Comparison of ENCODE assay signal across 13 cellular contexts in genomic region chr1:9443913-9444445, GRCh38.
DNase-seq lines count a peak whose midpoint lies in the region; ATAC-seq and TF ChIP-seq lines count a peak whose summit lies in the region.
"Had no signal": no experiment of that assay in that cellular context is flagged by ENCODE, and none has a peak within 500 bp of the region (broad histone marks: within the 10 kb centered on the region; RNA-seq: fewer than 3 reads in every experiment).

No MANE protein-coding gene starts in this region.

- no peak overlapping the region for H3K14ac ChIP-seq in mesenchymal stem cell (ENCODE audit: low read length in 2 of 2)

- H4K91ac ChIP-seq in mesenchymal stem cell (ENCODE audit: low read length): peak overlapping the region; percentile 94

- H3K23ac ChIP-seq in mesenchymal stem cell (ENCODE audit: low read length in 2 of 2): no peak overlapping the region

- WGBS in mesenchymal stem cell: 1% methylated on average over 14 of the region's 14 CpGs

- H3K36me3 ChIP-seq in mesenchymal stem cell (ENCODE audit: control insufficient read depth in 1 of 2, insufficient read depth in 2 of 2, low read depth in 1 of 2, low read length in 2 of 2): no peaks in the 10 kb centered on the region
- no peaks in the 10 kb centered on the region for H3K36me3 ChIP-seq in MM.1S (replicated peaks; ENCODE audit: insufficient read depth, low read length)

- no peaks in the 10 kb centered on the region for H4K20me1 ChIP-seq in MM.1S (ENCODE audit: insufficient read depth, low read length)

- peaks cover 0 to 8% of the 10 kb centered on the region in 2 experiments for H3K27me3 ChIP-seq in mesenchymal stem cell (ENCODE audit: control insufficient read depth in 1 of 2, insufficient read depth in 1 of 2, low read length in 2 of 2)
- no peaks in the 10 kb centered on the region; the same call in 1 of the 2 replicates for H3K27me3 ChIP-seq in MM.1S (replicated peaks; ENCODE audit: insufficient read depth, low read length)

- no peaks in the 10 kb centered on the region for H3K9me3 ChIP-seq in mesenchymal stem cell (ENCODE audit: control insufficient read depth, low read length)
- H3K9me3 ChIP-seq in MM.1S (replicated peaks; ENCODE audit: insufficient read depth, low read length): no peaks in the 10 kb centered on the region

- H2BK120ac ChIP-seq in mesenchymal stem cell (ENCODE audit: low read depth, low read length): peak overlapping the region; percentile 85

- H4K8ac ChIP-seq in mesenchymal stem cell (ENCODE audit: low read length): peak overlapping the region; percentile 88

- H3K4me2 ChIP-seq in mesenchymal stem cell (ENCODE audit: low read length, poor library complexity, severe bottlenecking): peak overlapping the region; percentile 58
- no peak overlapping the region for H3K4me2 ChIP-seq in MM.1S (ENCODE audit: low read depth, low read length)

- ATAC-seq in HG03097 (IDR thresholded peaks at IDR 0.05; ENCODE audit: low FRiP score, unreplicated experiment): no peak
- no peak for ATAC-seq in GM21737 (IDR thresholded peaks at IDR 0.05; ENCODE audit: unreplicated experiment)

- H2BK5ac ChIP-seq in mesenchymal stem cell (ENCODE audit: low read depth, low read length, poor library complexity, severe bottlenecking): peak overlapping the region; percentile 94

- H2AFZ ChIP-seq in mesenchymal stem cell (ENCODE audit: low read depth, low read length) (no peak overlapping the region), MM.1S (ENCODE audit: low read length) (no peak overlapping the region)

- peak overlapping the region; percentile 50 to 81 for H3K4ac ChIP-seq in mesenchymal stem cell (ENCODE audit: low read depth in 1 of 2, low read length in 2 of 2)

- H2BK12ac ChIP-seq in mesenchymal stem cell (ENCODE audit: low read length in 2 of 2): peak overlapping the region; percentile 49 to 61

- H3K9ac ChIP-seq in mesenchymal stem cell (ENCODE audit: low read length) (no peak overlapping the region), MM.1S (ENCODE audit: low read length) (no peak overlapping the region)

- no peaks in the 10 kb centered on the region for H3K79me2 ChIP-seq in MM.1S (ENCODE audit: low read length)

- no peaks in the 10 kb centered on the region for H3K79me1 ChIP-seq in mesenchymal stem cell (replicated peaks; ENCODE audit: low read length, poor library complexity, severe bottlenecking)

- H2AK5ac ChIP-seq in mesenchymal stem cell (ENCODE audit: low read length, severe bottlenecking): no peak overlapping the region

- peaks cover 3% of the 10 kb centered on the region; the same call in 1 of the 2 replicates for H3F3A ChIP-seq in MM.1S (ENCODE audit: insufficient read depth, low read length)

- H3K27ac ChIP-seq in mesenchymal stem cell (ENCODE audit: low read length, poor library complexity, severe bottlenecking) (peak overlapping the region; percentile 96), substantia nigra (ENCODE audit: low read depth, low read length, poor library complexity, severe bottlenecking) (peak overlapping the region; percentile 55), MM.1S (ENCODE audit: low read length) (no peak overlapping the region)

- peak overlapping the region; percentile 84 to 93 for H3K18ac ChIP-seq in mesenchymal stem cell (ENCODE audit: low read depth in 1 of 2, low read length in 2 of 2)

- no peak overlapping the region for H2BK15ac ChIP-seq in mesenchymal stem cell (ENCODE audit: low read depth, poor library complexity, severe bottlenecking)

- no peaks in the 10 kb centered on the region for H3K9me2 ChIP-seq in MM.1S (replicated peaks; ENCODE audit: insufficient read depth, low read length)

- TF ChIP-seq CTCF in choroid plexus epithelial cell (conservative IDR thresholded peaks at IDR 0.05; ENCODE audit: low read depth, low read length) (no peak), MM.1S (IDR thresholded peaks at IDR 0.05; ENCODE audit: low read length) (no peak)

- peaks cover 40% of the 10 kb centered on the region for H3K4me1 ChIP-seq in mesenchymal stem cell (ENCODE audit: control insufficient read depth, insufficient read depth, low read depth, low read length)
- H3K4me1 ChIP-seq in MM.1S (ENCODE audit: low read length): peaks cover 12% of the 10 kb centered on the region

- H3K4me3 ChIP-seq in choroid plexus epithelial cell (ENCODE audit: low read depth, low read length) (no peak overlapping the region), mesenchymal stem cell (ENCODE audit: insufficient read depth in 1 of 2, low read depth in 1 of 2, low read length in 2 of 2) (no peak overlapping the region), MM.1S (ENCODE audit: low read length) (no peak overlapping the region)

- peak; percentile 78 for DNase-seq in NCI-H510A treated with DMSO at 0.1 percent for 48 hours (lab: John Stamatoyannopoulos, UW)
- peak; percentile 90 for DNase-seq in choroid plexus epithelial cell (ENCODE audit: low read depth)
- DNase-seq in mesenchymal stem cell: peak; percentile 96
- no peak for DNase-seq in substantia nigra (lab: John Stamatoyannopoulos, UW)
- no peak for DNase-seq in NCI-H2227 (lab: John Stamatoyannopoulos, UW; ENCODE audit: unreplicated experiment)
- no peak for DNase-seq in MM.1S
- DNase-seq: activated CD8-positive, alpha-beta memory T cell treated with anti-CD3 and anti-CD28 coated beads, Interleukin-2, amount 50 U/mL, for 48 hours; CD4-positive, CD25-positive, alpha-beta regulatory T cell; erythroblast; NCI-H146; nucleus accumbens had no signal

Comparison
In these comparisons a context has a peak if more than half of its experiments do, and no peak if none do; other contexts are left out.
1. DNase-seq: peak in NCI-H510A treated with DMSO at 0.1 percent for 48 hours (single experiment), choroid plexus epithelial cell (single experiment) and mesenchymal stem cell (single experiment); none in substantia nigra (0 of 49), NCI-H2227 (single experiment) and MM.1S (single experiment).